ENCODE assay signal across 1 cellular context in genomic region chr3:4517643-4518042, GRCh38.
A peak's percentile ranks its signal among the peaks of the same experiment; 100 is the strongest.
TF ChIP-seq lines count a peak whose summit lies in the region.

No MANE protein-coding gene starts in this region.

TF ChIP-seq in K562, 482 proteins besides CTCF, POLR2A, EP300 and RAD21:
- TF ChIP-seq, protein P1, sequence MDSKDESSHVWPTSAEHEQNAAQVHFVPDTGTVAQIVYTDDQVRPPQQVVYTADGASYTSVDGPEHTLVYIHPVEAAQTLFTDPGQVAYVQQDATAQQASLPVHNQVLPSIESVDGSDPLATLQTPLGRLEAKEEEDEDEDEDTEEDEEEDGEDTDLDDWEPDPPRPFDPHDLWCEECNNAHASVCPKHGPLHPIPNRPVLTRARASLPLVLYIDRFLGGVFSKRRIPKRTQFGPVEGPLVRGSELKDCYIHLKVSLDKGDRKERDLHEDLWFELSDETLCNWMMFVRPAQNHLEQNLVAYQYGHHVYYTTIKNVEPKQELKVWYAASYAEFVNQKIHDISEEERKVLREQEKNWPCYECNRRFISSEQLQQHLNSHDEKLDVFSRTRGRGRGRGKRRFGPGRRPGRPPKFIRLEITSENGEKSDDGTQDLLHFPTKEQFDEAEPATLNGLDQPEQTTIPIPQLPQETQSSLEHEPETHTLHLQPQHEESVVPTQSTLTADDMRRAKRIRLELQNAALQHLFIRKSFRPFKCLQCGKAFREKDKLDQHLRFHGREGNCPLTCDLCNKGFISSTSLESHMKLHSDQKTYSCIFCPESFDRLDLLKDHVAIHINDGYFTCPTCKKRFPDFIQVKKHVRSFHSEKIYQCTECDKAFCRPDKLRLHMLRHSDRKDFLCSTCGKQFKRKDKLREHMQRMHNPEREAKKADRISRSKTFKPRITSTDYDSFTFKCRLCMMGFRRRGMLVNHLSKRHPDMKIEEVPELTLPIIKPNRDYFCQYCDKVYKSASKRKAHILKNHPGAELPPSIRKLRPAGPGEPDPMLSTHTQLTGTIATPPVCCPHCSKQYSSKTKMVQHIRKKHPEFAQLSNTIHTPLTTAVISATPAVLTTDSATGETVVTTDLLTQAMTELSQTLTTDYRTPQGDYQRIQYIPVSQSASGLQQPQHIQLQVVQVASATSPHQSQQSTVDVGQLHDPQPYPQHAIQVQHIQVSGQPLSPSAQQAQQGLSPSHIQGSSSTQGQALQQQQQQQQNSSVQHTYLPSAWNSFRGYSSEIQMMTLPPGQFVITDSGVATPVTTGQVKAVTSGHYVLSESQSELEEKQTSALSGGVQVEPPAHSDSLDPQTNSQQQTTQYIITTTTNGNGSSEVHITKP (IDR thresholded peaks at IDR 0.05; ENCODE audit: partially characterized antibody) = peak; percentile 47
- TF ChIP-seq, protein P2, sequence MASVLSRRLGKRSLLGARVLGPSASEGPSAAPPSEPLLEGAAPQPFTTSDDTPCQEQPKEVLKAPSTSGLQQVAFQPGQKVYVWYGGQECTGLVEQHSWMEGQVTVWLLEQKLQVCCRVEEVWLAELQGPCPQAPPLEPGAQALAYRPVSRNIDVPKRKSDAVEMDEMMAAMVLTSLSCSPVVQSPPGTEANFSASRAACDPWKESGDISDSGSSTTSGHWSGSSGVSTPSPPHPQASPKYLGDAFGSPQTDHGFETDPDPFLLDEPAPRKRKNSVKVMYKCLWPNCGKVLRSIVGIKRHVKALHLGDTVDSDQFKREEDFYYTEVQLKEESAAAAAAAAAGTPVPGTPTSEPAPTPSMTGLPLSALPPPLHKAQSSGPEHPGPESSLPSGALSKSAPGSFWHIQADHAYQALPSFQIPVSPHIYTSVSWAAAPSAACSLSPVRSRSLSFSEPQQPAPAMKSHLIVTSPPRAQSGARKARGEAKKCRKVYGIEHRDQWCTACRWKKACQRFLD (CRISPR knock-in tag; IDR thresholded peaks at IDR 0.05) = no peak
- TF ChIP-seq, protein P3, sequence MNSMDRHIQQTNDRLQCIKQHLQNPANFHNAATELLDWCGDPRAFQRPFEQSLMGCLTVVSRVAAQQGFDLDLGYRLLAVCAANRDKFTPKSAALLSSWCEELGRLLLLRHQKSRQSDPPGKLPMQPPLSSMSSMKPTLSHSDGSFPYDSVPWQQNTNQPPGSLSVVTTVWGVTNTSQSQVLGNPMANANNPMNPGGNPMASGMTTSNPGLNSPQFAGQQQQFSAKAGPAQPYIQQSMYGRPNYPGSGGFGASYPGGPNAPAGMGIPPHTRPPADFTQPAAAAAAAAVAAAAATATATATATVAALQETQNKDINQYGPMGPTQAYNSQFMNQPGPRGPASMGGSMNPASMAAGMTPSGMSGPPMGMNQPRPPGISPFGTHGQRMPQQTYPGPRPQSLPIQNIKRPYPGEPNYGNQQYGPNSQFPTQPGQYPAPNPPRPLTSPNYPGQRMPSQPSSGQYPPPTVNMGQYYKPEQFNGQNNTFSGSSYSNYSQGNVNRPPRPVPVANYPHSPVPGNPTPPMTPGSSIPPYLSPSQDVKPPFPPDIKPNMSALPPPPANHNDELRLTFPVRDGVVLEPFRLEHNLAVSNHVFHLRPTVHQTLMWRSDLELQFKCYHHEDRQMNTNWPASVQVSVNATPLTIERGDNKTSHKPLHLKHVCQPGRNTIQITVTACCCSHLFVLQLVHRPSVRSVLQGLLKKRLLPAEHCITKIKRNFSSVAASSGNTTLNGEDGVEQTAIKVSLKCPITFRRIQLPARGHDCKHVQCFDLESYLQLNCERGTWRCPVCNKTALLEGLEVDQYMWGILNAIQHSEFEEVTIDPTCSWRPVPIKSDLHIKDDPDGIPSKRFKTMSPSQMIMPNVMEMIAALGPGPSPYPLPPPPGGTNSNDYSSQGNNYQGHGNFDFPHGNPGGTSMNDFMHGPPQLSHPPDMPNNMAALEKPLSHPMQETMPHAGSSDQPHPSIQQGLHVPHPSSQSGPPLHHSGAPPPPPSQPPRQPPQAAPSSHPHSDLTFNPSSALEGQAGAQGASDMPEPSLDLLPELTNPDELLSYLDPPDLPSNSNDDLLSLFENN (IDR thresholded peaks at IDR 0.05; ENCODE audit: low read depth in 2 of 2, low read length in 2 of 2) = no peak
- TF ChIP-seq, protein P4, sequence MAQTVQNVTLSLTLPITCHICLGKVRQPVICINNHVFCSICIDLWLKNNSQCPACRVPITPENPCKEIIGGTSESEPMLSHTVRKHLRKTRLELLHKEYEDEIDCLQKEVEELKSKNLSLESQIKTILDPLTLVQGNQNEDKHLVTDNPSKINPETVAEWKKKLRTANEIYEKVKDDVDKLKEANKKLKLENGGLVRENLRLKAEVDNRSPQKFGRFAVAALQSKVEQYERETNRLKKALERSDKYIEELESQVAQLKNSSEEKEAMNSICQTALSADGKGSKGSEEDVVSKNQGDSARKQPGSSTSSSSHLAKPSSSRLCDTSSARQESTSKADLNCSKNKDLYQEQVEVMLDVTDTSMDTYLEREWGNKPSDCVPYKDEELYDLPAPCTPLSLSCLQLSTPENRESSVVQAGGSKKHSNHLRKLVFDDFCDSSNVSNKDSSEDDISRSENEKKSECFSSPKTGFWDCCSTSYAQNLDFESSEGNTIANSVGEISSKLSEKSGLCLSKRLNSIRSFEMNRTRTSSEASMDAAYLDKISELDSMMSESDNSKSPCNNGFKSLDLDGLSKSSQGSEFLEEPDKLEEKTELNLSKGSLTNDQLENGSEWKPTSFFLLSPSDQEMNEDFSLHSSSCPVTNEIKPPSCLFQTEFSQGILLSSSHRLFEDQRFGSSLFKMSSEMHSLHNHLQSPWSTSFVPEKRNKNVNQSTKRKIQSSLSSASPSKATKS (CRISPR knock-in tag; IDR thresholded peaks at IDR 0.05) = no peak
